ENCODE assay signal across 8 cellular contexts in the genomic region with DNA sequence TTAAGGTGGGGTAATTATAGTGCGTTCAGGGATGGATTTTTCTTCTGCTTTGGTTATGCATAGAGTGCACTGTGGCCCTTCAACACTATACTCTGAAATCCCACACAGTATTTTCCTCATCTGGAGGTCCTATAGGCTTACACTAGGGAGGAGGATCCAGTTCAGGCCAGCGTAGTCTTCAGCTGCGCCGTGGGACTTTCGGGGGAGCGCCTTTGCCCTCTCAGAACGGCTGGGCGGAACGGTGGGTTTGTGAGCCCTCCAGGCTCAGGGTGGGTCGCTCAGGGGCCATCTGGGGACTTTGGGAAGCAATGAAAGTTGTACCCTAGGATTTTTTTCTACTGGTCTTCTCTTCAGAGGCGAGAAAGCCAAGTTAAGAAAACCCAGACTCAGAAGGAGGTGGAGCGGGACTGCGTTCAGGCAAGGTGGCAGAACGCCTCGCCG. TPM values are rescaled to one million over a fixed set of nuclear protein-coding genes. Genes with fewer than 3 reads are reported as not detected.
DNase-seq lines count a peak whose midpoint lies in the region; ATAC-seq and TF ChIP-seq lines count a peak whose summit lies in the region.

No MANE protein-coding gene starts in this region.

- peaks cover 4 to 37% (median 19%) of the 10 kb centered on the region in 9 donors for H3K4me1 ChIP-seq in heart right ventricle

- TF ChIP-seq CTCF in 22Rv1 (IDR thresholded peaks at IDR 0.05) (peak; percentile 50), HFFc6 (IDR thresholded peaks at IDR 0.05) (peak; percentile 62), heart right ventricle (IDR thresholded peaks at IDR 0.05) (peak in 1 of 9 donors; percentile 16)

- no peaks in the 10 kb centered on the region for H3K9me3 Mint-ChIP-seq in HFFc6
- H3K9me3 Mint-ChIP-seq in activated T-helper 17 cell treated with anti-CD3 and anti-CD28 coated beads, Interleukin-2, amount 50 U/mL, for 72 hours: no peaks in the 10 kb centered on the region

- peak overlapping the region; percentile 42 to 96 (median 90) for H3K4me3 ChIP-seq in heart right ventricle

- no peaks in the 10 kb centered on the region for H3K36me3 ChIP-seq in heart right ventricle

- peaks cover 4% of the 10 kb centered on the region for H3K27me3 Mint-ChIP-seq in HFFc6 (ENCODE audit: insufficient read depth)
- no peaks in the 10 kb centered on the region for H3K27me3 Mint-ChIP-seq in activated T-helper 17 cell treated with anti-CD3 and anti-CD28 coated beads, Interleukin-2, amount 50 U/mL, for 72 hours

- peaks cover 30% of the 10 kb centered on the region for H3K4me1 Mint-ChIP-seq in HFFc6 (ENCODE audit: low read depth)
- no peaks in the 10 kb centered on the region for H3K4me1 Mint-ChIP-seq in activated T-helper 17 cell treated with anti-CD3 and anti-CD28 coated beads, Interleukin-2, amount 50 U/mL, for 72 hours

- peak overlapping the region; percentile 97 for H3K4me3 Mint-ChIP-seq in HFFc6
- H3K4me3 Mint-ChIP-seq in activated T-helper 17 cell treated with anti-CD3 and anti-CD28 coated beads, Interleukin-2, amount 50 U/mL, for 72 hours: peak overlapping the region; percentile 90

- H3K9me3 ChIP-seq in heart right ventricle: no peaks in the 10 kb centered on the region

- DNase-seq in GM04503 (ENCODE audit: low read depth) (peak; percentile 27), HFFc6 (peak; percentile 52), NCI-H1105 treated with DMSO at 0.1 percent for 48 hours (lab: John Stamatoyannopoulos, UW) (peak; percentile 47), heart right ventricle (no peak), sciatic nerve (ENCODE audit: low spot score) (peak; percentile 81), NAMALWA (ENCODE audit: low spot score) (no peak)

- H3K27ac Mint-ChIP-seq in HFFc6: peak overlapping the region; percentile 99
- H3K27ac Mint-ChIP-seq in activated T-helper 17 cell treated with anti-CD3 and anti-CD28 coated beads, Interleukin-2, amount 50 U/mL, for 72 hours: peak overlapping the region; percentile 92

- no peaks in the 10 kb centered on the region for H3K27me3 ChIP-seq in heart right ventricle

- peak; percentile 42 for ATAC-seq in activated T-helper 17 cell treated with anti-CD3 and anti-CD28 coated beads, Interleukin-2, amount 50 U/mL, for 72 hours (replicated peaks)
- ATAC-seq in heart right ventricle (peak; percentile 18 to 77 (median 48)), sciatic nerve (peak; percentile 67)

- H3K27ac ChIP-seq in 22Rv1 (peak overlapping the region; percentile 93), heart right ventricle (peak overlapping the region; percentile 80 to 99 (median 94))

- H3K36me3 Mint-ChIP-seq in HFFc6 (ENCODE audit: low read depth): no peaks in the 10 kb centered on the region
- H3K36me3 Mint-ChIP-seq in activated T-helper 17 cell treated with anti-CD3 and anti-CD28 coated beads, Interleukin-2, amount 50 U/mL, for 72 hours (ENCODE audit: low read depth): peaks cover 6% of the 10 kb centered on the region

- 0 to 1% methylated on average over 16 of the region's 16 CpGs for WGBS in heart right ventricle, 2 donors

- intact Hi-C loops in heart right ventricle (cut with DNase I) (loop anchor here in 2 of 10 donors (5.0 to 10.0 kb wide), 2 partner anchors 59 to 119 kb away; a partner anchor contains a TSS), sciatic nerve (cut with DNase I) (no loop called here)

RNA-seq across cellular contexts. Expression of a gene that starts 0.7 kb away (rescaled TPM):
- total RNA-seq in HFFc6 (2021; fragmentation: NEBNext Ultra II Directional; extraction: Animal tissue kit (Norgen Biotek cat#: 25700)): 10 to 100 TPM; 47.9 to 62.8 (median 61.4) TPM
- total RNA-seq in activated T-helper 17 cell treated with anti-CD3 and anti-CD28 coated beads, Interleukin-2, amount 50 U/mL, for 72 hours: 10 to 100 TPM; 43.7 to 56.9 TPM
- total RNA-seq in heart right ventricle (10 to 100 TPM; 30.0 to 43.8 (median 35.2) TPM), sciatic nerve (53.6 TPM)
- polyA plus RNA-seq in heart right ventricle: 10 to 100 TPM; 15.9 to 20.0 TPM

RNA-seq across cellular contexts. Expression of a gene that starts 35.4 kb away (rescaled TPM):
- 100 to 1,000 TPM; 128 to 471 (median 424) TPM for total RNA-seq in HFFc6 (2021; fragmentation: NEBNext Ultra II Directional; extraction: Animal tissue kit (Norgen Biotek cat#: 25700))
- total RNA-seq in activated T-helper 17 cell treated with anti-CD3 and anti-CD28 coated beads, Interleukin-2, amount 50 U/mL, for 72 hours: 100 to 1,000 TPM; 310 to 773 TPM
- total RNA-seq in heart right ventricle (100 to 1,000 TPM in 1 of 10 donors, 10 to 100 TPM in 9; 30.0 to 156 (median 51.8) TPM), sciatic nerve (146 TPM)
- polyA plus RNA-seq in heart right ventricle: 10 to 100 TPM; 23.1 to 99.2 TPM

RNA-seq across cellular contexts. Expression of a gene that starts 56.7 kb away (rescaled TPM):
- 10 to 100 TPM; 26.4 to 31.0 (median 28.9) TPM for total RNA-seq in HFFc6 (2021; fragmentation: NEBNext Ultra II Directional; extraction: Animal tissue kit (Norgen Biotek cat#: 25700))
- total RNA-seq in activated T-helper 17 cell treated with anti-CD3 and anti-CD28 coated beads, Interleukin-2, amount 50 U/mL, for 72 hours: 10 to 100 TPM; 38.9 to 65.4 TPM
- 10 to 100 TPM; 32.9 to 49.4 (median 38.0) TPM for total RNA-seq in heart right ventricle
- polyA plus RNA-seq in heart right ventricle: 100 to 1,000 TPM in 1 of 2 donors, 10 to 100 TPM in 1; 23.8 to 139 TPM
- 22.7 TPM for total RNA-seq in sciatic nerve

Comparison
In these comparisons a context has a peak if more than half of its experiments do, and no peak if none do; other contexts are left out.
1. DNase-seq: peak in GM04503 (single experiment), HFFc6 (single experiment), NCI-H1105 treated with DMSO at 0.1 percent for 48 hours (single experiment) and sciatic nerve (single experiment); none in heart right ventricle (0 of 2) and NAMALWA (single experiment).
2. Peak in every context shown above with its lines, with median percentiles within 50 percentile points of each other: ATAC-seq.